1 cellular context compared by ENCODE assay signal in genomic region chr9:71483457-71483856, GRCh38.
TF ChIP-seq lines count a peak whose summit lies in the region.

No MANE protein-coding gene starts in this region.

TF ChIP-seq in GM23338, 12 proteins besides CTCF, POLR2A, EP300 and RAD21 (continued from another document):
- TF ChIP-seq ETS1 (IDR thresholded peaks at IDR 0.05) (no peak), ZNF114 (CRISPR knock-in tag; IDR thresholded peaks at IDR 0.05) (no peak), ZNF462 (CRISPR knock-in tag; IDR thresholded peaks at IDR 0.05) (no peak), ZNF331 (CRISPR knock-in tag; IDR thresholded peaks at IDR 0.05; ENCODE audit: low read depth) (no peak), JUNB (IDR thresholded peaks at IDR 0.05; ENCODE audit: unreplicated experiment) (no peak), EZH2 (IDR thresholded peaks at IDR 0.05; ENCODE audit: low read depth, unreplicated experiment) (no peak), EZH2phosphoT487 (IDR thresholded peaks at IDR 0.05; ENCODE audit: unreplicated experiment) (no peak), POLR2AphosphoS5 (IDR thresholded peaks at IDR 0.05; ENCODE audit: low read depth) (no peak), REST (IDR thresholded peaks at IDR 0.05; ENCODE audit: unreplicated experiment) (no peak)
TF ChIP-seq in GM23338: peak in this region for 0.
